8 cellular contexts compared by ENCODE assay signal in the genomic region with DNA sequence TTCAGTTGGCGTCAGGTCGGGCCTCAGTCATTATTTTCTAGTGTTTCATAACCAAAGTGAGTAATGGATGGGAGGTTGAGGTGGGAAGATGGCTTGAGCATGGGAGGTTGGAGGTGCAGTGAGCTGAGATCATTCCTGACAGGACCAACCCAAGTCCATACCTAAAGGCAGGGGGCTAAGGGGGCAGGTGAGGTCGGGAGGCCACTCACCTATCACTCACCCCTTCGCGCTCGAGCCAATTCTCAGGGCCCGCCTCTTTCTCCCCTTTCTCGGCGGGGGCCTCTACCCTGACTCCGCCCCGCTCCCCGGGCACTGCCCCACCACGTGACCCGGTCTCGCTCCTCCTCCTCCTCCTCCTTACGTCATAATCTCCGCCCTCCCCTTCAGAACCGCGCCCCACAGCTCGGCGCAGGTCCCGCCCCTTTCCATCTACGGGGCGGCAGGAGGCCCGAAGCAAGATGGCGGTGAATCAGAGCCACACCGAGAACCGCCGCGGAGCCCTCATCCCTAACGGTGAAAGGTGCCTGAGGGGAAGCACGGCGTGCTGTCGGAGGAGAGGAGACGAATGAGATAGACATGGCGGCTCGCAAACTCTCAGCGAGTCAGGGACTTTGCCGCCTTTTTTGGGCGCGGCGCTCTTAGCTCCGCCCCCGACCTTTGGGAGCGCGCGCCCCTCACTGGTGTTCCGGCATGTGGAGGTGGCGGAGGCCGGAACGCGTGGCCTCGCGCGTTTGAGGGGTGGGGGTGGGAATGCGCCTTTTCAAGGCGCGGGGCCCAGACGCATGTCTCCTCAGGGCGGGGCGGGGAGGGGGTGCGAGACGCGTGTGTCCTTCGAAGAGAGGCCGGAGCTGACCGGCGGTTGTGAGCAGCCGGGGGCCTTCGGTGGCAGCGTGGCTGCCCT. TPM values are rescaled to one million over a fixed set of nuclear protein-coding genes. Genes with fewer than 3 reads are reported as not detected.
DNase-seq lines count a peak whose midpoint lies in the region; ATAC-seq and TF ChIP-seq lines count a peak whose summit lies in the region.

A gene with protein sequence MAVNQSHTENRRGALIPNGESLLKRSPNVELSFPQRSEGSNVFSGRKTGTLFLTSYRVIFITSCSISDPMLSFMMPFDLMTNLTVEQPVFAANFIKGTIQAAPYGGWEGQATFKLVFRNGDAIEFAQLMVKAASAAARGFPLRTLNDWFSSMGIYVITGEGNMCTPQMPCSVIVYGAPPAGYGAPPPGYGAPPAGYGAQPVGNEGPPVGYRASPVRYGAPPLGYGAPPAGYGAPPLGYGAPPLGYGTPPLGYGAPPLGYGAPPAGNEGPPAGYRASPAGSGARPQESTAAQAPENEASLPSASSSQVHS (plus strand): TSS at position 428 of the 901 bp plus-strand sequence. CDS start 31 bp downstream, at position 459.

- H3K9ac ChIP-seq in smooth muscle cell (ENCODE audit: low read depth) = no peak within 1 kb of the TSS

- H3K79me2 ChIP-seq in smooth muscle cell (ENCODE audit: low read depth) = no peaks in the 10 kb centered on the region

- H3K27me3 ChIP-seq in heart left ventricle = peaks cover 0 to 10% (median 0%) of the 10 kb centered on the region in 9 donors
- H3K27me3 ChIP-seq in sigmoid colon = no peaks in the 10 kb centered on the region
- H3K27me3 ChIP-seq in smooth muscle cell (ENCODE audit: low read depth) = no peaks in the 10 kb centered on the region

- TF ChIP-seq CTCF in heart left ventricle (IDR thresholded peaks at IDR 0.05) = no peak
- TF ChIP-seq CTCF in sigmoid colon (IDR thresholded peaks at IDR 0.05) = no peak
- TF ChIP-seq CTCF in smooth muscle cell (IDR thresholded peaks at IDR 0.05; ENCODE audit: borderline replicate concordance, insufficient read depth, poor library complexity, severe bottlenecking) = no peak

- no peaks in the 10 kb centered on the region for H4K20me1 ChIP-seq in smooth muscle cell (ENCODE audit: low read depth)

- H3K4me3 ChIP-seq in heart left ventricle = peak within 1 kb of the TSS; percentile 3 to 69 (median 55)
- peak within 1 kb of the TSS in 3 of 4 donors; percentile 37 to 53 (median 40) for H3K4me3 ChIP-seq in sigmoid colon
- no peak within 1 kb of the TSS for H3K4me3 ChIP-seq in smooth muscle cell

- H3K36me3 ChIP-seq in heart left ventricle (no peaks in the 10 kb centered on the region), sigmoid colon (no peaks in the 10 kb centered on the region), smooth muscle cell (ENCODE audit: low read depth) (no peaks in the 10 kb centered on the region)

- H3K4me1 ChIP-seq in heart left ventricle (peaks cover 0 to 19% (median 2%) of the 10 kb centered on the region in 12 donors), sigmoid colon (peaks cover 0 to 12% (median 7%) of the 10 kb centered on the region in 4 donors), smooth muscle cell (ENCODE audit: low read depth) (no peaks in the 10 kb centered on the region)

- no peak within 1 kb of the TSS for H2AFZ ChIP-seq in smooth muscle cell (ENCODE audit: low read depth)

- peak; percentile 70 for DNase-seq in activated naive CD8-positive, alpha-beta T cell treated with anti-CD3 and anti-CD28 coated beads, Interleukin-2, amount 50 U/mL, for 16 hours (ENCODE audit: low read depth, low spot score)
- DNase-seq in heart left ventricle = peak; percentile 78 to 91 (median 82)
- peak; percentile 87 for DNase-seq in sigmoid colon
- no peak for DNase-seq in smooth muscle cell (lab: John Stamatoyannopoulos, UW; ENCODE audit: unreplicated experiment)
- no peak for DNase-seq in GDM1 (lab: John Stamatoyannopoulos, UW)

- intact Hi-C loops in heart left ventricle (cut with DNase I) = no loop called here
- intact Hi-C loops in sigmoid colon (cut with DNase I) = no loop called here

- TF ChIP-seq POLR2A in heart left ventricle (IDR thresholded peaks at IDR 0.05) (peak in 1 of 2 donors; percentile 17), sigmoid colon (IDR thresholded peaks at IDR 0.05) (peak in 1 of 2 donors; percentile 34)

- H3K4me2 ChIP-seq in smooth muscle cell = no peak within 1 kb of the TSS

- 31 to 43% (median 33%) methylated on average over 41 to 71 of the region's 71 CpGs for WGBS in heart left ventricle, 4 donors
- WGBS in sigmoid colon, 2 donors = 29 to 30% methylated on average over 71 of the region's 71 CpGs
- 97% methylated on average over 50 of the region's 71 CpGs for WGBS in smooth muscle cell (ENCODE audit: low lambda C conversion rate)

- ATAC-seq in GM18867 (IDR thresholded peaks at IDR 0.05; ENCODE audit: unreplicated experiment) = peak; percentile 87
- ATAC-seq in HG03439 (IDR thresholded peaks at IDR 0.05; ENCODE audit: unreplicated experiment) = peak; percentile 62
- peak; percentile 82 for ATAC-seq in SK-N-SH treated with all-trans-retinoic acid at 6 μM for 48 hours
- peak; percentile 93 to 98 (median 96) for ATAC-seq in heart left ventricle

- H3K27ac ChIP-seq in heart left ventricle (peak within 1 kb of the TSS in 2 of 12 donors; percentile 3 to 60), sigmoid colon (peak within 1 kb of the TSS in 1 of 4 donors; percentile 45), smooth muscle cell (ENCODE audit: low read depth) (no peak within 1 kb of the TSS)

- peaks cover 0 to 7% (median 0%) of the 10 kb centered on the region in 12 donors for H3K9me3 ChIP-seq in heart left ventricle
- no peaks in the 10 kb centered on the region for H3K9me3 ChIP-seq in sigmoid colon
- no peaks in the 10 kb centered on the region for H3K9me3 ChIP-seq in smooth muscle cell (replicated peaks; ENCODE audit: low read depth)

- peak in 1 of 4 donors; percentile 26 for TF ChIP-seq EP300 in sigmoid colon (IDR thresholded peaks at IDR 0.05)

- H3F3A ChIP-seq in smooth muscle cell (ENCODE audit: low read depth) = no peaks in the 10 kb centered on the region

TF ChIP-seq in SK-N-SH treated with all-trans-retinoic acid at 6 μM for 48 hours, 23 proteins besides CTCF, POLR2A, EP300 and RAD21 (continues in another document):
- TF ChIP-seq ZNF70 (CRISPR knock-in tag; IDR thresholded peaks at IDR 0.05) (no peak), ZC3H10 (CRISPR knock-in tag; IDR thresholded peaks at IDR 0.05) (no peak), BACH2 (CRISPR knock-in tag; IDR thresholded peaks at IDR 0.05; ENCODE audit: borderline replicate concordance) (no peak), TCF4 (CRISPR knock-in tag; IDR thresholded peaks at IDR 0.05; ENCODE audit: borderline replicate concordance) (no peak), RARB (CRISPR knock-in tag; IDR thresholded peaks at IDR 0.05) (no peak), ZFP3 (CRISPR knock-in tag; IDR thresholded peaks at IDR 0.05) (no peak), ZFP30 (CRISPR knock-in tag; IDR thresholded peaks at IDR 0.05) (no peak), ZNF565 (CRISPR knock-in tag; conservative IDR thresholded peaks at IDR 0.05; ENCODE audit: low read depth) (no peak), OSR1 (CRISPR knock-in tag; IDR thresholded peaks at IDR 0.05) (no peak), TOX (CRISPR knock-in tag; IDR thresholded peaks at IDR 0.05; ENCODE audit: borderline replicate concordance) (no peak), ZNF8 (CRISPR knock-in tag; IDR thresholded peaks at IDR 0.05) (no peak), PPARA (CRISPR knock-in tag; IDR thresholded peaks at IDR 0.05; ENCODE audit: borderline replicate concordance) (no peak)
- TF ChIP-seq, protein P1, sequence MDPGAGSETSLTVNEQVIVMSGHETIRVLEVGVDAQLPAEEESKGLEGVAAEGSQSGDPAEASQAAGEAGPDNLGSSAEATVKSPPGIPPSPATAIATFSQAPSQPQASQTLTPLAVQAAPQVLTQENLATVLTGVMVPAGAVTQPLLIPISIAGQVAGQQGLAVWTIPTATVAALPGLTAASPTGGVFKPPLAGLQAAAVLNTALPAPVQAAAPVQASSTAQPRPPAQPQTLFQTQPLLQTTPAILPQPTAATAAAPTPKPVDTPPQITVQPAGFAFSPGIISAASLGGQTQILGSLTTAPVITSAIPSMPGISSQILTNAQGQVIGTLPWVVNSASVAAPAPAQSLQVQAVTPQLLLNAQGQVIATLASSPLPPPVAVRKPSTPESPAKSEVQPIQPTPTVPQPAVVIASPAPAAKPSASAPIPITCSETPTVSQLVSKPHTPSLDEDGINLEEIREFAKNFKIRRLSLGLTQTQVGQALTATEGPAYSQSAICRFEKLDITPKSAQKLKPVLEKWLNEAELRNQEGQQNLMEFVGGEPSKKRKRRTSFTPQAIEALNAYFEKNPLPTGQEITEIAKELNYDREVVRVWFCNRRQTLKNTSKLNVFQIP (CRISPR knock-in tag; IDR thresholded peaks at IDR 0.05; ENCODE audit: borderline replicate concordance, low read depth) = no peak
- TF ChIP-seq, protein P2, sequence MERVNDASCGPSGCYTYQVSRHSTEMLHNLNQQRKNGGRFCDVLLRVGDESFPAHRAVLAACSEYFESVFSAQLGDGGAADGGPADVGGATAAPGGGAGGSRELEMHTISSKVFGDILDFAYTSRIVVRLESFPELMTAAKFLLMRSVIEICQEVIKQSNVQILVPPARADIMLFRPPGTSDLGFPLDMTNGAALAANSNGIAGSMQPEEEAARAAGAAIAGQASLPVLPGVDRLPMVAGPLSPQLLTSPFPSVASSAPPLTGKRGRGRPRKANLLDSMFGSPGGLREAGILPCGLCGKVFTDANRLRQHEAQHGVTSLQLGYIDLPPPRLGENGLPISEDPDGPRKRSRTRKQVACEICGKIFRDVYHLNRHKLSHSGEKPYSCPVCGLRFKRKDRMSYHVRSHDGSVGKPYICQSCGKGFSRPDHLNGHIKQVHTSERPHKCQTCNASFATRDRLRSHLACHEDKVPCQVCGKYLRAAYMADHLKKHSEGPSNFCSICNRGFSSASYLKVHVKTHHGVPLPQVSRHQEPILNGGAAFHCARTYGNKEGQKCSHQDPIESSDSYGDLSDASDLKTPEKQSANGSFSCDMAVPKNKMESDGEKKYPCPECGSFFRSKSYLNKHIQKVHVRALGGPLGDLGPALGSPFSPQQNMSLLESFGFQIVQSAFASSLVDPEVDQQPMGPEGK (CRISPR knock-in tag; IDR thresholded peaks at IDR 0.05; ENCODE audit: borderline replicate concordance) = no peak

RNA-seq across cellular contexts. Expression of the gene that starts here (rescaled TPM):
- 1 to 10 TPM in 1 of 9 donors, under 1 TPM in 7, not detected in 1; 0.30 to 1.1 (median 0.40) TPM for total RNA-seq in heart left ventricle
- under 1 TPM; 0.11 TPM for polyA plus RNA-seq in heart left ventricle
- 1 to 10 TPM in 1 of 4 donors, under 1 TPM in 3; 0.71 to 2.8 (median 0.89) TPM for total RNA-seq in sigmoid colon
- polyA plus RNA-seq in sigmoid colon = 1 to 10 TPM in 1 of 3 donors, under 1 TPM in 1, not detected in 1; 0.89 to 1.2 TPM
- not detected in 2 replicates for total RNA-seq in smooth muscle cell
- polyA plus RNA-seq in smooth muscle cell = 0.10 and 0.26 TPM in 2 replicates

Comparison
In these comparisons a context has a peak if more than half of its experiments do, and no peak if none do; other contexts are left out.
1. DNase-seq: peak in activated naive CD8-positive, alpha-beta T cell treated with anti-CD3 and anti-CD28 coated beads, Interleukin-2, amount 50 U/mL, for 16 hours (single experiment), heart left ventricle (5 of 5) and sigmoid colon (single experiment); none in smooth muscle cell (single experiment) and GDM1 (single experiment).
2. Peak in every context shown above with its lines, with median percentiles within 50 percentile points of each other: ATAC-seq.